In the genomic region with DNA sequence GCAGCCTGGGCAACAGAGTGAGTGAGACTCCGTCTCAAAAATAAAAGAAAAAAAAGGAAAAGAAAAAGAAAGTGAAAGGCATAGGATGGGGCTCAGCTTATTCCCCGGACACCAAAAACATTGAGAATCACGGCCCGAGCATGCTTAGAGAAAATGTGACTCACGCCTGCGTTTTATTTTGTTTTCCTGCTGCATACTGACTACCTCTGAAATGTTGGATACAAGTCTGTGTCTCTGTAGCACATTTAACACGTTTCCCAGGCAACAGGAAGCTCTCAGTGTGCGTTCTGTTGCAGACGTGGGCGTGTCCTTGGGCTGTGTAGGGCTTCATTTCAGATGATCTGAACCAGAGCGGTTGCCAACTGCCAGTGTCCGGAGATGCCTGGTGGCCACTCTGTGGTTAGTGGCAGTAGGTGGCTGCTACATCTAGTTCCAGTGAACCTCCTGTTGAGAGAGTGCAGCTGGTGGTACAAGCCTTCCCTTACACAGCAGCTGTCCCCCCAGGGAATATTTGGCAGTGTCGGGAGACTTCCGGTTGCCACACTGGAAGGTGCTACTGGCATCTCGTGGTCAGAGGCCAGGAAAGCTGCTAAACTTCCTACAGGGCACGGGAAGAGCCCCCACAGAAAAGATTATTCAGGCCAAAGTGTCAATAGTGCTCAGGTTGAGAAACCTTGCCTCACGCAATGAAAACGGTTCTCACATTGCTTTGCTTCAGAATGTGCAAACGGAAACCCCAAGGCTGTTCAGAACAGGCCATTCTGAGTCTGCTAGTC, we compare ENCODE assay signal across 8 cellular contexts. TPM values are rescaled to one million over a fixed set of nuclear protein-coding genes. Genes with fewer than 3 reads are reported as not detected.
DNase-seq lines count a peak whose midpoint lies in the region; ATAC-seq, FAIRE-seq and TF ChIP-seq lines count a peak whose summit lies in the region.

No MANE protein-coding gene starts in this region.

- H3K9ac ChIP-seq in skeletal muscle satellite cell (ENCODE audit: low read depth, low read length) = peak overlapping the region; percentile 14

- FAIRE-seq in GM19239 (lab: Jason Lieb, UNC) = peak; percentile 86

- no peaks in the 10 kb centered on the region for H3K9me3 Mint-ChIP-seq in activated naive CD8-positive, alpha-beta T cell treated with anti-CD3 and anti-CD28 coated beads, Interleukin-2, amount 50 U/mL, for 24 hours

- TF ChIP-seq CTCF in left ventricle myocardium inferior (IDR thresholded peaks at IDR 0.05; ENCODE audit: borderline replicate concordance) = no peak

- H3K9me3 ChIP-seq in KOPT-K1 (ENCODE audit: insufficient read depth, low read length, poor library complexity, severe bottlenecking) (no peaks in the 10 kb centered on the region), left ventricle myocardium inferior (replicated peaks) (no peaks in the 10 kb centered on the region), skeletal muscle satellite cell (replicated peaks; ENCODE audit: low read length) (no peaks in the 10 kb centered on the region)

- peak overlapping the region; percentile 75 for H3K4me3 Mint-ChIP-seq in activated naive CD8-positive, alpha-beta T cell treated with anti-CD3 and anti-CD28 coated beads, Interleukin-2, amount 50 U/mL, for 24 hours

- peaks cover 12% of the 10 kb centered on the region for H3K4me1 ChIP-seq in left ventricle myocardium inferior
- H3K4me1 ChIP-seq in skeletal muscle satellite cell (ENCODE audit: control insufficient read depth, insufficient read depth, low read length) = peaks cover 10% of the 10 kb centered on the region

- H3K27me3 Mint-ChIP-seq in activated naive CD8-positive, alpha-beta T cell treated with anti-CD3 and anti-CD28 coated beads, Interleukin-2, amount 50 U/mL, for 24 hours = no peaks in the 10 kb centered on the region

- H3K27ac Mint-ChIP-seq in activated naive CD8-positive, alpha-beta T cell treated with anti-CD3 and anti-CD28 coated beads, Interleukin-2, amount 50 U/mL, for 24 hours = peak overlapping the region; percentile 85

- H3K27ac ChIP-seq in KOPT-K1 (ENCODE audit: low read depth, low read length, poor library complexity, severe bottlenecking) (peak overlapping the region; percentile 8), left ventricle myocardium inferior (replicated peaks) (no peak overlapping the region)

- intact Hi-C loops in left ventricle myocardium inferior (cut with micrococcal nuclease) = no loop called here

- H3K27me3 ChIP-seq in left ventricle myocardium inferior (ENCODE audit: low read depth) (peaks cover 25% of the 10 kb centered on the region), skeletal muscle satellite cell (ENCODE audit: control insufficient read depth, insufficient read depth, low read length) (peaks cover 11% of the 10 kb centered on the region)

- no peaks in the 10 kb centered on the region for H3K36me3 Mint-ChIP-seq in activated naive CD8-positive, alpha-beta T cell treated with anti-CD3 and anti-CD28 coated beads, Interleukin-2, amount 50 U/mL, for 24 hours (ENCODE audit: low read depth)

- H3K36me3 ChIP-seq in KOPT-K1 (ENCODE audit: insufficient read depth, low read length) = no peaks in the 10 kb centered on the region
- no peaks in the 10 kb centered on the region for H3K36me3 ChIP-seq in left ventricle myocardium inferior
- H3K36me3 ChIP-seq in skeletal muscle satellite cell (ENCODE audit: insufficient read depth, low read length) = no peaks in the 10 kb centered on the region

- H3K4me1 Mint-ChIP-seq in activated naive CD8-positive, alpha-beta T cell treated with anti-CD3 and anti-CD28 coated beads, Interleukin-2, amount 50 U/mL, for 24 hours = peaks cover 19% of the 10 kb centered on the region

- H3K4me3 ChIP-seq in left ventricle myocardium inferior (peak overlapping the region; percentile 53), skeletal muscle satellite cell (ENCODE audit: low read length) (peak overlapping the region; percentile 51)

- peak; percentile 95 for ATAC-seq in SK-N-SH treated with all-trans-retinoic acid at 6 μM for 48 hours
- peak; percentile 85 for ATAC-seq in activated naive CD8-positive, alpha-beta T cell treated with anti-CD3 and anti-CD28 coated beads, Interleukin-2, amount 50 U/mL, for 24 hours

- peak; percentile 89 for DNase-seq in AG08396 (ENCODE audit: low spot score)
- peak; percentile 77 for DNase-seq in GM19239 (ENCODE audit: insufficient read length, low spot score)
- peak; percentile 62 for DNase-seq in activated naive CD8-positive, alpha-beta T cell treated with anti-CD3 and anti-CD28 coated beads, Interleukin-2, amount 50 U/mL, for 24 hours
- DNase-seq in left ventricle myocardium inferior = peak; percentile 36
- no peak for DNase-seq in NCI-H1105 (lab: John Stamatoyannopoulos, UW)

- H3K4me2 ChIP-seq in skeletal muscle satellite cell (ENCODE audit: low read length) = peak overlapping the region; percentile 80

TF ChIP-seq in SK-N-SH treated with all-trans-retinoic acid at 6 μM for 48 hours, 23 proteins besides CTCF, POLR2A, EP300 and RAD21:
- TF ChIP-seq OSR1 (CRISPR knock-in tag; IDR thresholded peaks at IDR 0.05) (no peak), TCF4 (CRISPR knock-in tag; IDR thresholded peaks at IDR 0.05; ENCODE audit: borderline replicate concordance) (peak; percentile 30; the same call in 1 of the 2 replicates)

RNA-seq across cellular contexts. Expression of a gene that starts 3.0 kb away (rescaled TPM):
- not detected for total RNA-seq in left ventricle myocardium inferior
- not detected in 2 replicates for total RNA-seq in skeletal muscle satellite cell (2012; rRNA removed)

RNA-seq across cellular contexts. Expression of a gene that starts 8.2 kb away (rescaled TPM):
- not detected for total RNA-seq in left ventricle myocardium inferior
- total RNA-seq in skeletal muscle satellite cell (2012; rRNA removed) = not detected in 2 replicates
